Comparison of ENCODE assay signal across 1 cellular context in genomic region chr2:228181098-228182019, GRCh38.
TF ChIP-seq lines count a peak whose summit lies in the region.

Gene SPHKAP (minus strand): TSS chr2:228181687. CDS start chr2:228181598, 89 bp downstream.

TF ChIP-seq in WTC11, 78 proteins besides CTCF, POLR2A, EP300 and RAD21 (continued from another document):
- TF ChIP-seq ARID4B (CRISPR knock-in tag; IDR thresholded peaks at IDR 0.05; ENCODE audit: borderline replicate concordance): 0 out of 2 replicates have a peak, but pooled peaks have one; percentile 28
- no peak for TF ChIP-seq ZNF281 (CRISPR knock-in tag; IDR thresholded peaks at IDR 0.05)
- peak; percentile 58; the same call in 1 of the 2 replicates for TF ChIP-seq ZNF423 (CRISPR knock-in tag; IDR thresholded peaks at IDR 0.05)
- no peak for TF ChIP-seq IRF2 (CRISPR knock-in tag; IDR thresholded peaks at IDR 0.05; ENCODE audit: borderline replicate concordance, low read depth)
- TF ChIP-seq NR1H2 (CRISPR knock-in tag; IDR thresholded peaks at IDR 0.05): no peak
- no peak for TF ChIP-seq ATF3 (CRISPR knock-in tag; conservative IDR thresholded peaks at IDR 0.05)
- no peak for TF ChIP-seq NR2C2 (CRISPR knock-in tag; IDR thresholded peaks at IDR 0.05)
- 0 out of 2 replicates have a peak, but pooled peaks have one; percentile 27 for TF ChIP-seq SMAD3 (CRISPR knock-in tag; IDR thresholded peaks at IDR 0.05; ENCODE audit: borderline replicate concordance)
- no peak for TF ChIP-seq GABPB1 (CRISPR knock-in tag; IDR thresholded peaks at IDR 0.05)
- no peak for TF ChIP-seq FOXP1 (CRISPR knock-in tag; IDR thresholded peaks at IDR 0.05; ENCODE audit: borderline replicate concordance)
- no peak for TF ChIP-seq ZNF121 (CRISPR knock-in tag; IDR thresholded peaks at IDR 0.05)
- TF ChIP-seq ERG (CRISPR knock-in tag; IDR thresholded peaks at IDR 0.05): no peak
- no peak for TF ChIP-seq ZMAT4 (CRISPR knock-in tag; IDR thresholded peaks at IDR 0.05)
- no peak for TF ChIP-seq PREB (CRISPR knock-in tag; IDR thresholded peaks at IDR 0.05; ENCODE audit: borderline replicate concordance)
- no peak for TF ChIP-seq KAT7 (CRISPR knock-in tag; IDR thresholded peaks at IDR 0.05; ENCODE audit: borderline replicate concordance)
- no peak for TF ChIP-seq ZBTB43 (CRISPR knock-in tag; IDR thresholded peaks at IDR 0.05)
- TF ChIP-seq ATF1 (CRISPR knock-in tag; IDR thresholded peaks at IDR 0.05): no peak
- no peak for TF ChIP-seq RORB (CRISPR knock-in tag; IDR thresholded peaks at IDR 0.05)
- TF ChIP-seq MAX (CRISPR knock-in tag; IDR thresholded peaks at IDR 0.05): peak; percentile 80
- 0 out of 2 replicates have a peak, but pooled peaks have one; percentile 3 for TF ChIP-seq NR3C1 (CRISPR knock-in tag; conservative IDR thresholded peaks at IDR 0.05; ENCODE audit: low read depth)
